ENCODE assay signal across 26 cellular contexts in genomic region chr7:129244220-129244619, GRCh38. TPM values are rescaled to one million over a fixed set of nuclear protein-coding genes. Genes with fewer than 3 reads are reported as not detected.
A peak's percentile ranks its signal among the peaks of the same experiment; 100 is the strongest.
DNase-seq lines count a peak whose midpoint lies in the region; ATAC-seq, FAIRE-seq and TF ChIP-seq lines count a peak whose summit lies in the region.
"Had no signal": no experiment of that assay in that cellular context is flagged by ENCODE, and none has a peak within 500 bp of the region (broad histone marks: within the 10 kb centered on the region; RNA-seq: fewer than 3 reads in every experiment).

No MANE protein-coding gene starts in this region.

- H2AFZ ChIP-seq in IMR-90 (replicated peaks; ENCODE audit: low read length, poor library complexity) = no peak overlapping the region
- no peak overlapping the region for H2AFZ ChIP-seq in K562 (ENCODE audit: low read depth, low read length)

- H3K36me3 Mint-ChIP-seq in nephron progenitor cell (ENCODE audit: low read depth) = peaks cover 25% of the 10 kb centered on the region

- H3K36me3 ChIP-seq in IMR-90 (ENCODE audit: control insufficient read depth, insufficient read depth, low read length) = no peaks in the 10 kb centered on the region
- no peaks in the 10 kb centered on the region for H3K36me3 ChIP-seq in K562 (ENCODE audit: control insufficient read depth, insufficient read depth, low read length)
- H3K36me3 ChIP-seq: BE2C had no signal

- H3K4me3 ChIP-seq in IMR-90 (ENCODE audit: insufficient read depth, low read depth, low read length) = no peak overlapping the region
- no peak overlapping the region for H3K4me3 ChIP-seq in K562
- H3K4me3 ChIP-seq: BLaER1, GM12878 had no signal

- no peaks in the 10 kb centered on the region for H3K27me3 ChIP-seq in IMR-90 (ENCODE audit: control insufficient read depth, insufficient read depth, low read length)
- no peaks in the 10 kb centered on the region for H3K27me3 ChIP-seq in K562 (ENCODE audit: control insufficient read depth in 2 of 2, insufficient read depth in 2 of 2, low read length in 2 of 2)
- H3K27me3 ChIP-seq: BE2C, BLaER1 had no signal

- H4K5ac ChIP-seq in IMR-90 (ENCODE audit: low read depth, low read length) = no peak overlapping the region

- CTCF ChIA-PET in IMR-90 (lab: Yijun Ruan, JAX) = no interaction called here
- CTCF ChIA-PET in K562 (lab: Yijun Ruan, JAX; ENCODE audit: low intra/inter-chr PET ratio) = interaction anchor here (0.6 kb wide), 1 partner anchor 319 kb away, joined by 3 read pairs; no protein-coding TSS in a partner anchor

- DNase-seq in GM12892 (ENCODE audit: insufficient read length) (no peak), IMR-90 (no peak), K562 (ENCODE audit: extremely low read depth in 1 of 4, low spot score in 3 of 4) (no peak), NCI-H2029 treated with DMSO at 0.1 percent for 48 hours (lab: John Stamatoyannopoulos, UW) (no peak), nephron progenitor cell (no peak)
- DNase-seq: 8988T; ACHN; BE2C; C1 segment of cervical spinal cord; CD4-positive, alpha-beta memory T cell; CD4-positive, CD25-positive, alpha-beta regulatory T cell; CD8-positive, alpha-beta memory T cell; COR-L47; DMS 273 treated with DMSO at 0.1 percent for 48 hours; DMS153; DMS53; DMS79; DND-41; EL; GDM1 had no signal

- no peaks in the 10 kb centered on the region for H3K4me1 Mint-ChIP-seq in nephron progenitor cell

- H4K20me1 ChIP-seq in IMR-90 (ENCODE audit: insufficient read depth, low read length) (no peaks in the 10 kb centered on the region), K562 (replicated peaks; ENCODE audit: control insufficient read depth, insufficient read depth, low read length) (no peaks in the 10 kb centered on the region)

- no peak overlapping the region for H3K4me3 Mint-ChIP-seq in nephron progenitor cell
- H3K4me3 Mint-ChIP-seq: CD14-positive monocyte; CD4-positive, alpha-beta memory T cell; CD4-positive, CD25-positive, alpha-beta regulatory T cell; CD8-positive, alpha-beta memory T cell had no signal

- POLR2A ChIA-PET in IMR-90 (lab: Charles Lee; ENCODE audit: unreplicated experiment) = no interaction called here
- POLR2A ChIA-PET in K562 (lab: Yijun Ruan, JAX) = interaction anchor here (1.0 kb wide), 1 partner anchor 10 kb away, joined by 3 read pairs; no protein-coding TSS in a partner anchor

- BruUV-seq in IMR-90 (replicated peaks; lab: Mats Ljungman, UMichigan) (no TSS peak), K562 (replicated peaks; lab: Mats Ljungman, UMichigan) (no TSS peak)

- TF ChIP-seq CTCF in IMR-90 (conservative IDR thresholded peaks at IDR 0.05; ENCODE audit: low read depth, low read length) (no peak), K562 (IDR thresholded peaks at IDR 0.05 in 2 of 3, conservative IDR thresholded peaks at IDR 0.05 in 1 of 3; ENCODE audit: insufficient read depth in 2 of 3, low read depth in 1 of 3, low read length in 3 of 3) (no peak), nephron progenitor cell (IDR thresholded peaks at IDR 0.05) (no peak)

- peak overlapping the region; percentile 27; the same call in 1 of the 2 replicates for H3K23ac ChIP-seq in IMR-90 (ENCODE audit: low read depth, low read length)

- peaks cover 0 to 3% of the 10 kb centered on the region in 2 experiments; a peak in 1 of 4 replicates for H3K79me1 ChIP-seq in IMR-90 (ENCODE audit: low read depth in 1 of 2, low read length in 2 of 2)

- TF ChIP-seq POLR2A in GM12892 (IDR thresholded peaks at IDR 0.05; ENCODE audit: low read depth, low read length) (no peak), IMR-90 (IDR thresholded peaks at IDR 0.05; ENCODE audit: low read depth, low read length) (no peak), K562 (conservative IDR thresholded peaks at IDR 0.05) (no peak)

- no peak overlapping the region for H2AK9ac ChIP-seq in IMR-90 (replicated peaks; ENCODE audit: low read depth, low read length, poor library complexity)

- no peak overlapping the region for H3K27ac Mint-ChIP-seq in nephron progenitor cell
- H3K27ac Mint-ChIP-seq: CD4-positive, alpha-beta memory T cell; CD4-positive, CD25-positive, alpha-beta regulatory T cell; CD8-positive, alpha-beta memory T cell had no signal

- no peaks in the 10 kb centered on the region for H3K9me3 ChIP-seq in IMR-90 (ENCODE audit: control insufficient read depth, insufficient read depth, low read length)
- H3K9me3 ChIP-seq in K562 (replicated peaks; ENCODE audit: control insufficient read depth, insufficient read depth, low read depth, low read length) = no peaks in the 10 kb centered on the region
- H3K9me3 ChIP-seq: BE2C had no signal

- H3K14ac ChIP-seq in IMR-90 (replicated peaks; ENCODE audit: low read depth, low read length) = no peak overlapping the region

- H3K4me1 ChIP-seq in IMR-90 (ENCODE audit: control insufficient read depth, insufficient read depth, low read length) = no peaks in the 10 kb centered on the region
- no peaks in the 10 kb centered on the region for H3K4me1 ChIP-seq in K562 (replicated peaks in 1 of 2; ENCODE audit: control insufficient read depth in 2 of 2, insufficient read depth in 2 of 2, low read length in 2 of 2)
- H3K4me1 ChIP-seq: BE2C, BLaER1 had no signal

- no CpG with 5 or more reads among the region's 1 CpG for WGBS in IMR-90 (ENCODE audit: extremely low coverage in 2 of 2, insufficient read length in 1 of 2), 2 experiments
- WGBS in K562 (ENCODE audit: insufficient coverage, low coverage, missing lambda C conversion rate) = 16% methylated on average over 1 of the region's 1 CpG

- peak; percentile 24 for FAIRE-seq in GM12892 (lab: Jason Lieb, UNC)
- no peak for FAIRE-seq in K562 (lab: Jason Lieb, UNC)
- FAIRE-seq: A204.1, GM12878, GM19239 had no signal

- no peak for TF ChIP-seq EP300 in K562 (IDR thresholded peaks at IDR 0.05; ENCODE audit: low read length)

- no peak for TF ChIP-seq RAD21 in IMR-90 (IDR thresholded peaks at IDR 0.05; ENCODE audit: low read length)
- TF ChIP-seq RAD21 in K562 (CRISPR knock-in tag; conservative IDR thresholded peaks at IDR 0.05 in 1 of 2, IDR thresholded peaks at IDR 0.05 in 1 of 2) = no peak

- no peak overlapping the region for H2BK120ac ChIP-seq in IMR-90 (ENCODE audit: low read depth, low read length)

- H2AK5ac ChIP-seq in IMR-90 (ENCODE audit: low read depth, low read length) = no peak overlapping the region

- no peak overlapping the region for H2BK5ac ChIP-seq in IMR-90 (ENCODE audit: low read depth, low read length, poor library complexity, severe bottlenecking)

- no peaks in the 10 kb centered on the region for H3K9me1 ChIP-seq in IMR-90 (ENCODE audit: insufficient read depth, low read length)
- H3K9me1 ChIP-seq in K562 (ENCODE audit: control insufficient read depth, insufficient read depth, low read length) = no peaks in the 10 kb centered on the region

- H3K4me2 ChIP-seq in IMR-90 (ENCODE audit: low read depth, low read length) (no peak overlapping the region), K562 (ENCODE audit: insufficient read depth, low read length) (no peak overlapping the region)
- H3K4me2 ChIP-seq: BLaER1 had no signal

- no peak overlapping the region for H3K4ac ChIP-seq in IMR-90 (ENCODE audit: low read depth, low read length)

- H2BK20ac ChIP-seq in IMR-90 (ENCODE audit: low read depth, low read length) = no peak overlapping the region

- ATAC-seq in IMR-90 (ENCODE audit: low read depth) (no peak), K562 (no peak), HG02759 (IDR thresholded peaks at IDR 0.05; ENCODE audit: unreplicated experiment) (no peak)
- ATAC-seq: GM12878 had no signal

- H3K56ac ChIP-seq in IMR-90 (ENCODE audit: extremely low read depth, insufficient read depth, low read length) = no peak overlapping the region

- H3K27ac ChIP-seq in IMR-90 (ENCODE audit: insufficient read depth, low read length) (no peak overlapping the region), K562 (ENCODE audit: extremely low read depth, low read depth, low read length) (no peak overlapping the region)
- H3K27ac ChIP-seq: BLaER1 had no signal

- no peak overlapping the region for H4K8ac ChIP-seq in IMR-90 (ENCODE audit: low read depth in 2 of 2, low read length in 2 of 2)

- intact Hi-C loops in IMR-90 (cut with micrococcal nuclease) = no loop called here
- intact Hi-C loops in K562 (cut with micrococcal nuclease) = no loop called here

- in situ Hi-C loops in IMR-90 (cut with MboI; ENCODE audit: low sequenced_read_pairs) (no loop called here), K562 (cut with MboI) (no loop called here)

- no peak overlapping the region for H3K9ac ChIP-seq in IMR-90 (ENCODE audit: low read depth, low read length)
- H3K9ac ChIP-seq in K562 (ENCODE audit: insufficient read depth in 1 of 2, low read depth in 2 of 2, low read length in 2 of 2) = no peak overlapping the region
- H3K9ac ChIP-seq: BLaER1 had no signal

- H2BK15ac ChIP-seq in IMR-90 (ENCODE audit: low read depth, low read length) = no peak overlapping the region

- no peak overlapping the region for H4K91ac ChIP-seq in IMR-90 (ENCODE audit: insufficient read depth, low read depth, low read length)

- H3K27me3 Mint-ChIP-seq in nephron progenitor cell (ENCODE audit: low read depth, poor library complexity) = no peaks in the 10 kb centered on the region
- H3K27me3 Mint-ChIP-seq: CD4-positive, alpha-beta memory T cell; CD4-positive, CD25-positive, alpha-beta regulatory T cell; CD8-positive, alpha-beta memory T cell had no signal

- no peaks in the 10 kb centered on the region for H3K79me2 ChIP-seq in K562 (ENCODE audit: control insufficient read depth, insufficient read depth, low read length)

- H3K18ac ChIP-seq in IMR-90 (ENCODE audit: low read depth, low read length) = no peak overlapping the region

- dilution Hi-C loops in IMR-90 (cut with HindIII; ENCODE audit: low sequenced_read_pairs, unreplicated experiment) = no loop called here

- peaks cover 21% of the 10 kb centered on the region for H3K9me3 Mint-ChIP-seq in nephron progenitor cell

RNA-seq across cellular contexts. Expression of gene AHCYL2, which starts 19.4 kb away (rescaled TPM):
- 7.0 TPM for polyA plus RNA-seq in GM12892 (2012; ENCODE audit: missing spikeins)
- total RNA-seq in IMR-90 (2012; rRNA removed) (5.7 and 6.7 TPM in 2 replicates), K562 (2014; rRNA removed) (3.1 and 3.7 TPM in 2 replicates), K562 (2014; rRNA removed; fragmentation: Illumina TruSeq; extraction: Trizol) (5.2 TPM in 2 replicates), K562 (2015; rRNA removed; fragmentation: Illumina TruSeq; extraction: Trizol) (5.5 and 6.8 TPM in 2 replicates), K562 (2021) (5.2 and 5.5 TPM in 2 replicates)
- polyA plus RNA-seq in IMR-90 (2012; rRNA removed) (5.9 and 7.6 TPM in 2 replicates), K562 (2011; rRNA removed) (10.5 and 10.8 TPM in 2 replicates), K562 (2014; fragmentation: Illumina TruSeq; extraction: Trizol) (4.8 and 6.2 TPM in 2 replicates), K562 (2014; fragmentation: Nextera tagmentation; extraction: Ambion mirVana) (1 to 10 TPM in 1 of 2 experiments, under 1 TPM in 1; 0.93 to 2.0 TPM), K562 (2014; rRNA removed) (4.3 and 5.6 TPM in 2 replicates)
- 1.9 and 3.4 TPM in 2 replicates for polyA plus RNA-seq in IMR-90 (2012; cell fraction: cytosol; rRNA removed)
- polyA plus RNA-seq in IMR-90 (2012; cell fraction: nucleus; rRNA removed; ENCODE audit: low replicate concordance) = 4.3 and 24.1 TPM in 2 replicates
- 11.5 and 16.6 TPM in 2 replicates for total RNA-seq in K562 (2011; cell fraction: chromatin; rRNA removed; ENCODE audit: low replicate concordance)
- 3.7 and 4.3 TPM in 2 replicates for total RNA-seq in K562 (2011; cell fraction: nucleolus; rRNA removed)
- total RNA-seq in K562 (2011; cell fraction: nucleoplasm; rRNA removed) = 7.0 and 11.6 TPM in 2 replicates
- 4.5 and 8.6 TPM in 2 replicates for polyA plus RNA-seq in K562 (2011; cell fraction: cytosol; rRNA removed)
- 10.3 and 13.9 TPM in 2 replicates for polyA plus RNA-seq in K562 (2011; cell fraction: nucleus; rRNA removed)
- 4.9 and 7.6 TPM in 2 replicates for polyA plus RNA-seq in K562 (2012)
- polyA minus RNA-seq in K562 (2011; rRNA and poly(A)+ RNA removed) = 17.9 and 25.5 TPM in 2 replicates
- 5.7 and 7.6 TPM in 2 replicates for polyA minus RNA-seq in K562 (2011; cell fraction: cytosol; rRNA and poly(A)+ RNA removed)
- polyA minus RNA-seq in K562 (2011; cell fraction: nucleus; rRNA and poly(A)+ RNA removed) = 3.4 and 8.2 TPM in 2 replicates

RNA-seq across cellular contexts. Expression of gene SMO, which starts 55.8 kb away (rescaled TPM):
- 4.5 TPM for polyA plus RNA-seq in GM12892 (2012; ENCODE audit: missing spikeins)
- total RNA-seq in IMR-90 (2012; rRNA removed) (15.3 and 18.5 TPM in 2 replicates), K562 (2014; rRNA removed) (0.05 TPM in 1 of 2 replicates, not detected in the other), K562 (2014; rRNA removed; fragmentation: Illumina TruSeq; extraction: Trizol) (not detected in 2 replicates), K562 (2015; rRNA removed; fragmentation: Illumina TruSeq; extraction: Trizol) (not detected in 2 replicates), K562 (2021) (0.07 and 0.13 TPM in 2 replicates)
- polyA plus RNA-seq in IMR-90 (2012; rRNA removed) (24.7 and 25.8 TPM in 2 replicates), K562 (2011; rRNA removed) (0.10 and 0.11 TPM in 2 replicates), K562 (2014; fragmentation: Illumina TruSeq; extraction: Trizol) (not detected in 2 replicates), K562 (2014; fragmentation: Nextera tagmentation; extraction: Ambion mirVana) (not detected), K562 (2014; rRNA removed) (0.11 TPM in 1 of 2 replicates, not detected in the other)
- 15.7 and 27.9 TPM in 2 replicates for polyA plus RNA-seq in IMR-90 (2012; cell fraction: cytosol; rRNA removed)
- 67.9 and 102 TPM in 2 replicates for polyA plus RNA-seq in IMR-90 (2012; cell fraction: nucleus; rRNA removed; ENCODE audit: low replicate concordance)
- total RNA-seq in K562 (2011; cell fraction: chromatin; rRNA removed; ENCODE audit: low replicate concordance) = 0.60 TPM in 1 of 2 replicates, not detected in the other
- 0.39 and 0.67 TPM in 2 replicates for total RNA-seq in K562 (2011; cell fraction: nucleolus; rRNA removed)
- total RNA-seq in K562 (2011; cell fraction: nucleoplasm; rRNA removed) = 1.2 TPM in 1 of 2 replicates, not detected in the other
- 0.10 and 0.24 TPM in 2 replicates for polyA plus RNA-seq in K562 (2011; cell fraction: cytosol; rRNA removed)
- 0.41 and 0.91 TPM in 2 replicates for polyA plus RNA-seq in K562 (2011; cell fraction: nucleus; rRNA removed)
- polyA plus RNA-seq in K562 (2012) = not detected in 2 replicates
- 0.07 and 0.24 TPM in 2 replicates for polyA minus RNA-seq in K562 (2011; rRNA and poly(A)+ RNA removed)
- not detected in 2 replicates for polyA minus RNA-seq in K562 (2011; cell fraction: cytosol; rRNA and poly(A)+ RNA removed)
- polyA minus RNA-seq in K562 (2011; cell fraction: nucleus; rRNA and poly(A)+ RNA removed) = 0.11 TPM in 1 of 2 replicates, not detected in the other
- total RNA-seq: CD4-positive, alpha-beta memory T cell had no signal
- polyA plus RNA-seq: CD14-positive monocyte; CD4-positive, alpha-beta memory T cell; CD4-positive, CD25-positive, alpha-beta regulatory T cell; CD8-positive, alpha-beta memory T cell had no signal
